ENCODE assay signal across 11 cellular contexts in genomic region chr2:12430036-12430795, GRCh38.
A peak's percentile ranks its signal among the peaks of the same experiment; 100 is the strongest.
DNase-seq lines count a peak whose midpoint lies in the region; ATAC-seq, FAIRE-seq and TF ChIP-seq lines count a peak whose summit lies in the region.
"Had no signal": no experiment of that assay in that cellular context is flagged by ENCODE, and none has a peak within 500 bp of the region (broad histone marks: within the 10 kb centered on the region; RNA-seq: fewer than 3 reads in every experiment).

No MANE protein-coding gene starts in this region.

- H2BK5ac ChIP-seq in IMR-90 (ENCODE audit: low read depth, low read length, poor library complexity, severe bottlenecking), result peak overlapping the region; percentile 87

- H4K8ac ChIP-seq in IMR-90 (ENCODE audit: low read depth in 2 of 2, low read length in 2 of 2), result peak overlapping the region; percentile 29 to 60; a peak in 3 of 4 replicates

- DNase-seq in CD4-positive, CD25-positive, alpha-beta regulatory T cell, result no peak
- DNase-seq in IMR-90 (peak; percentile 85), astrocyte of the spinal cord (ENCODE audit: low read depth, low spot score) (peak; percentile 66), NOMO-1 treated with DMSO at 0.1 percent for 48 hours (lab: John Stamatoyannopoulos, UW; ENCODE audit: unreplicated experiment) (no peak), D721Med (ENCODE audit: insufficient read length, low spot score) (no peak), left cardiac atrium (no peak), GM20000 (ENCODE audit: low spot score) (no peak)
- DNase-seq: gastrocnemius medialis, NCI-H2029 treated with DMSO at 0.1 percent for 48 hours had no signal

- peak overlapping the region; percentile 64 for H3K4me2 ChIP-seq in IMR-90 (ENCODE audit: low read depth, low read length)

- no peaks in the 10 kb centered on the region for H3K9me3 ChIP-seq in CD4-positive, CD25-positive, alpha-beta regulatory T cell (ENCODE audit: control insufficient read depth in 2 of 2, low read length in 2 of 2)
- H3K9me3 ChIP-seq in IMR-90 (ENCODE audit: control insufficient read depth, insufficient read depth, low read length) (no peaks in the 10 kb centered on the region), muscle layer of duodenum (ENCODE audit: control insufficient read depth in 1 of 2, low read length in 2 of 2) (no peaks in the 10 kb centered on the region)
- H3K9me3 ChIP-seq: gastrocnemius medialis, vagina had no signal

- FAIRE-seq in D721Med (lab: Jason Lieb, UNC), result no peak

- H3K79me1 ChIP-seq in IMR-90 (ENCODE audit: low read depth in 1 of 2, low read length in 2 of 2), result no peaks in the 10 kb centered on the region

- H3K36me3 Mint-ChIP-seq in CD4-positive, CD25-positive, alpha-beta regulatory T cell, result no peaks in the 10 kb centered on the region

- H3K4me1 ChIP-seq in CD4-positive, CD25-positive, alpha-beta regulatory T cell (ENCODE audit: control insufficient read depth, insufficient read depth, low read length, poor library complexity, severe bottlenecking), result peaks cover 22% of the 10 kb centered on the region
- H3K4me1 ChIP-seq in IMR-90 (ENCODE audit: control insufficient read depth, insufficient read depth, low read length), result peaks cover 23% of the 10 kb centered on the region
- peaks cover 0 to 17% of the 10 kb centered on the region in 2 donors for H3K4me1 ChIP-seq in muscle layer of duodenum (ENCODE audit: control insufficient read depth in 1 of 2, insufficient read depth in 2 of 2, low read length in 2 of 2)
- H3K4me1 ChIP-seq: gastrocnemius medialis had no signal

- H3K18ac ChIP-seq in IMR-90 (ENCODE audit: low read depth, low read length), result peak overlapping the region; percentile 98

- peaks cover 15% of the 10 kb centered on the region for H3K9me1 ChIP-seq in IMR-90 (ENCODE audit: insufficient read depth, low read length)

- dilution Hi-C loops in IMR-90 (cut with HindIII; ENCODE audit: low sequenced_read_pairs, unreplicated experiment), result no loop called here

- CTCF ChIA-PET in IMR-90 (lab: Yijun Ruan, JAX), result no interaction called here

- no peaks in the 10 kb centered on the region for H3K36me3 ChIP-seq in CD4-positive, CD25-positive, alpha-beta regulatory T cell (ENCODE audit: control insufficient read depth, insufficient read depth, low read length)
- H3K36me3 ChIP-seq in IMR-90 (ENCODE audit: control insufficient read depth, insufficient read depth, low read length), result no peaks in the 10 kb centered on the region
- no peaks in the 10 kb centered on the region for H3K36me3 ChIP-seq in muscle layer of duodenum (ENCODE audit: control insufficient read depth in 1 of 2, insufficient read depth in 2 of 2, low read length in 2 of 2)
- H3K36me3 ChIP-seq: gastrocnemius medialis, vagina had no signal

- peak overlapping the region; percentile 16 for H3K27ac ChIP-seq in CD4-positive, CD25-positive, alpha-beta regulatory T cell (ENCODE audit: insufficient read depth, low read length, poor library complexity, severe bottlenecking)
- peak overlapping the region; percentile 95; the same call in 1 of the 2 replicates for H3K27ac ChIP-seq in IMR-90 (ENCODE audit: insufficient read depth, low read length)
- H3K27ac ChIP-seq in muscle layer of duodenum (ENCODE audit: low read length), result peak overlapping the region; percentile 4
- H3K27ac ChIP-seq: gastrocnemius medialis, vagina had no signal

- peak overlapping the region; percentile 60 to 88 (median 86) for H3K27ac Mint-ChIP-seq in CD4-positive, CD25-positive, alpha-beta regulatory T cell

- no peak overlapping the region for H2AK9ac ChIP-seq in IMR-90 (replicated peaks; ENCODE audit: low read depth, low read length, poor library complexity)

- 100% methylated on average over 1 of the region's 4 CpGs; no CpG with 5 or more reads in 1 of the 2 experiments for WGBS in IMR-90 (ENCODE audit: extremely low coverage in 2 of 2, insufficient read length in 1 of 2), 2 experiments

- peak overlapping the region; percentile 64 for H3K14ac ChIP-seq in IMR-90 (replicated peaks; ENCODE audit: low read depth, low read length)

- POLR2A ChIA-PET in IMR-90 (lab: Charles Lee; ENCODE audit: unreplicated experiment), result no interaction called here

- H2AFZ ChIP-seq in IMR-90 (replicated peaks; ENCODE audit: low read length, poor library complexity), result no peak overlapping the region

- no peaks in the 10 kb centered on the region for H3K27me3 Mint-ChIP-seq in CD4-positive, CD25-positive, alpha-beta regulatory T cell

- in situ Hi-C loops in IMR-90 (cut with MboI; ENCODE audit: low sequenced_read_pairs), result no loop called here
- in situ Hi-C loops in astrocyte of the spinal cord (cut with HindIII; ENCODE audit: low sequenced_read_pairs), result no loop called here

- peak overlapping the region; percentile 81 for H3K4me3 ChIP-seq in CD4-positive, CD25-positive, alpha-beta regulatory T cell (ENCODE audit: low read depth, low read length)
- H3K4me3 ChIP-seq in IMR-90 (ENCODE audit: insufficient read depth, low read depth, low read length), result no peak overlapping the region
- H3K4me3 ChIP-seq in astrocyte of the spinal cord (ENCODE audit: low read depth, low read length), result no peak overlapping the region
- H3K4me3 ChIP-seq in muscle layer of duodenum (ENCODE audit: low read depth in 1 of 2, low read length in 2 of 2), result no peak overlapping the region
- H3K4me3 ChIP-seq: gastrocnemius medialis, vagina had no signal

- H4K91ac ChIP-seq in IMR-90 (ENCODE audit: insufficient read depth, low read depth, low read length), result peak overlapping the region; percentile 65

- no TSS peak for BruUV-seq in IMR-90 (replicated peaks; lab: Mats Ljungman, UMichigan)

- H3K4ac ChIP-seq in IMR-90 (ENCODE audit: low read depth, low read length), result peak overlapping the region; percentile 38

- H3K4me1 Mint-ChIP-seq in CD4-positive, CD25-positive, alpha-beta regulatory T cell, result peaks cover 14 to 67% (median 33%) of the 10 kb centered on the region in 4 donors

- no peak for ATAC-seq in CD4-positive, CD25-positive, alpha-beta regulatory T cell (ENCODE audit: low read depth in 2 of 2)
- ATAC-seq in IMR-90 (ENCODE audit: low read depth), result peak; percentile 16; the same call in 1 of the 2 replicates
- ATAC-seq in left cardiac atrium, result no peak
- ATAC-seq: gastrocnemius medialis had no signal

- H3K56ac ChIP-seq in IMR-90 (ENCODE audit: extremely low read depth, insufficient read depth, low read length), result 0 out of 2 replicates have a peak overlapping the region, but pooled peaks have one; percentile 13

- peak overlapping the region; percentile 70 for H2BK120ac ChIP-seq in IMR-90 (ENCODE audit: low read depth, low read length)

- H2BK20ac ChIP-seq in IMR-90 (ENCODE audit: low read depth, low read length), result peak overlapping the region; percentile 73

- peak overlapping the region; percentile 43 to 92 (median 78) for H3K4me3 Mint-ChIP-seq in CD4-positive, CD25-positive, alpha-beta regulatory T cell

- H3K23ac ChIP-seq in IMR-90 (ENCODE audit: low read depth, low read length), result no peak overlapping the region; the same call in 1 of the 2 replicates

- TF ChIP-seq POLR2A in IMR-90 (IDR thresholded peaks at IDR 0.05; ENCODE audit: low read depth, low read length), result no peak

- peak overlapping the region; percentile 51; the same call in 2 of the 3 replicates for H2BK15ac ChIP-seq in IMR-90 (ENCODE audit: low read depth, low read length)

- H3K27me3 ChIP-seq in CD4-positive, CD25-positive, alpha-beta regulatory T cell (ENCODE audit: control insufficient read depth, insufficient read depth, low read length), result no peaks in the 10 kb centered on the region
- H3K27me3 ChIP-seq in IMR-90 (ENCODE audit: control insufficient read depth, insufficient read depth, low read length), result no peaks in the 10 kb centered on the region
- no peaks in the 10 kb centered on the region for H3K27me3 ChIP-seq in muscle layer of duodenum (ENCODE audit: low read depth, low read length)
- H3K27me3 ChIP-seq: gastrocnemius medialis, vagina had no signal

- no peaks in the 10 kb centered on the region for H3K9me3 Mint-ChIP-seq in CD4-positive, CD25-positive, alpha-beta regulatory T cell

- peak overlapping the region; percentile 94 for H4K5ac ChIP-seq in IMR-90 (ENCODE audit: low read depth, low read length)

- TF ChIP-seq CTCF in IMR-90 (conservative IDR thresholded peaks at IDR 0.05; ENCODE audit: low read depth, low read length) (no peak), astrocyte of the spinal cord (IDR thresholded peaks at IDR 0.05; ENCODE audit: low read depth, low read length) (no peak), D721Med (IDR thresholded peaks at IDR 0.05; ENCODE audit: insufficient read depth, missing control alignments) (no peak), GM20000 (IDR thresholded peaks at IDR 0.05; ENCODE audit: extremely low read depth, missing control alignments) (no peak)

- no peak for TF ChIP-seq RAD21 in IMR-90 (IDR thresholded peaks at IDR 0.05; ENCODE audit: low read length)

- intact Hi-C loops in IMR-90 (cut with micrococcal nuclease) (loop anchor here (10.0 kb wide), 1 partner anchor 375 kb away; no protein-coding TSS in a partner anchor), left cardiac atrium (cut with DNase I) (no loop called here)

- peak overlapping the region; percentile 6; the same call in 1 of the 2 replicates for H2AK5ac ChIP-seq in IMR-90 (ENCODE audit: low read depth, low read length)

- no peaks in the 10 kb centered on the region for H4K20me1 ChIP-seq in IMR-90 (ENCODE audit: insufficient read depth, low read length)

- no peak overlapping the region for H3K9ac ChIP-seq in IMR-90 (ENCODE audit: low read depth, low read length)

TF ChIP-seq in IMR-90, 13 proteins besides CTCF, POLR2A, EP300 and RAD21 (continues in another document):
- TF ChIP-seq MAZ (IDR thresholded peaks at IDR 0.05; ENCODE audit: borderline replicate concordance, low read depth, low read length) (no peak), RCOR1 (IDR thresholded peaks at IDR 0.05; ENCODE audit: insufficient replicate concordance, low read length) (no peak), USF2 (IDR thresholded peaks at IDR 0.05; ENCODE audit: low read depth, low read length) (no peak), MXI1 (IDR thresholded peaks at IDR 0.05; ENCODE audit: borderline replicate concordance, low read depth, low read length) (no peak), CEBPB (IDR thresholded peaks at IDR 0.05; ENCODE audit: low read depth, low read length) (peak; percentile 71), RFX5 (IDR thresholded peaks at IDR 0.05; ENCODE audit: low read depth, low read length) (no peak), BHLHE40 (IDR thresholded peaks at IDR 0.05; ENCODE audit: low read depth, low read length) (no peak), NFE2L2 (IDR thresholded peaks at IDR 0.05; ENCODE audit: low read depth, low read length) (no peak), FOS (IDR thresholded peaks at IDR 0.05; ENCODE audit: low read depth, low read length) (peak; percentile 52), SMC3 (IDR thresholded peaks at IDR 0.05; ENCODE audit: low read depth, low read length) (no peak), CHD1 (IDR thresholded peaks at IDR 0.05; ENCODE audit: low read depth, low read length) (no peak)

Comparison
In these comparisons a context has a peak if more than half of its experiments do, and no peak if none do; other contexts are left out.
1. DNase-seq: peak in IMR-90 (single experiment) and astrocyte of the spinal cord (single experiment); none in CD4-positive, CD25-positive, alpha-beta regulatory T cell (0 of 3), NOMO-1 treated with DMSO at 0.1 percent for 48 hours (single experiment), D721Med (single experiment), left cardiac atrium (single experiment) and GM20000 (single experiment).
2. H3K27ac ChIP-seq: peak in every context shown above with its lines; median percentile 95 in IMR-90; 16 in CD4-positive, CD25-positive, alpha-beta regulatory T cell; 4 in muscle layer of duodenum.